12 cellular contexts compared by ENCODE assay signal in genomic region chr17:17785407-17785806, GRCh38. TPM values are rescaled to one million over a fixed set of nuclear protein-coding genes. Genes with fewer than 3 reads are reported as not detected.
DNase-seq lines count a peak whose midpoint lies in the region; ATAC-seq and TF ChIP-seq lines count a peak whose summit lies in the region.
"Had no signal": no experiment of that assay in that cellular context is flagged by ENCODE, and none has a peak within 500 bp of the region (broad histone marks: within the 10 kb centered on the region; RNA-seq: fewer than 3 reads in every experiment).

No MANE protein-coding gene starts in this region.

- WGBS in neuronal stem cell (ENCODE audit: extremely low coverage in 2 of 2, insufficient read length in 2 of 2, insufficient replicate concordance in 1 of 2), 2 donors = no CpG with 5 or more reads among the region's 11 CpGs

- no peaks in the 10 kb centered on the region for H3K9me3 Mint-ChIP-seq in CD4-positive, alpha-beta T cell
- no peaks in the 10 kb centered on the region for H3K9me3 Mint-ChIP-seq in chondrocyte (ENCODE audit: low read depth)

- H3K4me1 Mint-ChIP-seq in CD4-positive, alpha-beta T cell (ENCODE audit: low read depth) = peaks cover 30% of the 10 kb centered on the region
- H3K4me1 Mint-ChIP-seq in chondrocyte (ENCODE audit: low read depth) = peaks cover 31% of the 10 kb centered on the region

- H2BK15ac ChIP-seq in neuronal stem cell (ENCODE audit: low read length) = peak overlapping the region; percentile 87

- no peak for DNase-seq in CD4-positive, alpha-beta T cell
- DNase-seq in chondrocyte (ENCODE audit: low spot score) (peak; percentile 81), neuronal stem cell (ENCODE audit: low spot score) (no peak)
- DNase-seq: activated CD8-positive, alpha-beta memory T cell treated with anti-CD3 and anti-CD28 coated beads, Interleukin-2, amount 50 U/mL, for 48 hours; IMR-90; NCI-H2081 treated with DMSO at 0.1 percent for 48 hours had no signal

- POLR2A ChIA-PET in CD4-positive, alpha-beta T cell (lab: Charles Lee) = interaction anchor here (1.0 kb wide), 1 partner anchor 93 kb away, joined by 3 read pairs; no protein-coding TSS in a partner anchor
- POLR2A ChIA-PET in HEK293 (lab: Yijun Ruan, JAX) = no interaction called here

- H3K4me3 Mint-ChIP-seq in CD4-positive, alpha-beta T cell = peak overlapping the region; percentile 84
- H3K4me3 Mint-ChIP-seq in chondrocyte (ENCODE audit: unreplicated experiment) = no peak overlapping the region

- no peaks in the 10 kb centered on the region for H3K27me3 Mint-ChIP-seq in CD4-positive, alpha-beta T cell
- no peaks in the 10 kb centered on the region for H3K27me3 Mint-ChIP-seq in chondrocyte (ENCODE audit: low read depth)

- peak overlapping the region; percentile 10 for H3K23ac ChIP-seq in neuronal stem cell (ENCODE audit: low read depth, low read length, poor library complexity)

- no peaks in the 10 kb centered on the region for H3K9me3 ChIP-seq in CD4-positive, alpha-beta T cell (ENCODE audit: control insufficient read depth, low read length)
- H3K9me3 ChIP-seq in HEK293 (ENCODE audit: control insufficient read depth, insufficient read depth, low read depth, low read length) (no peaks in the 10 kb centered on the region), neuronal stem cell (replicated peaks in 1 of 2; ENCODE audit: control insufficient read depth in 2 of 2, insufficient read depth in 1 of 2, low read depth in 1 of 2, low read length in 2 of 2) (no peaks in the 10 kb centered on the region)
- H3K9me3 ChIP-seq: HAP-1 had no signal

- intact Hi-C loops in CD4-positive, alpha-beta T cell (cut with DNase I, micrococcal nuclease) = loop anchor here in 1 of 2 experiments (2.0 to 10.0 kb wide), 2 partner anchors 57 to 91 kb away; no protein-coding TSS in a partner anchor

- no peak overlapping the region for H2AFZ ChIP-seq in neuronal stem cell (ENCODE audit: low read length)

- H3K14ac ChIP-seq in neuronal stem cell (ENCODE audit: low read length) = no peak overlapping the region

- TF ChIP-seq CTCF in CD4-positive, alpha-beta T cell (IDR thresholded peaks at IDR 0.05) = no peak
- TF ChIP-seq CTCF in HEK293 (tag by site-specific recombination; IDR thresholded peaks at IDR 0.05) = no peak
- no peak for TF ChIP-seq CTCF in chondrocyte (IDR thresholded peaks at IDR 0.05)

- no peak overlapping the region for H3K9ac ChIP-seq in neuronal stem cell (ENCODE audit: low read depth, low read length, poor library complexity)

- no peak overlapping the region for H3K4ac ChIP-seq in neuronal stem cell (ENCODE audit: low read length)

- no peak for ATAC-seq in CD4-positive, alpha-beta T cell (ENCODE audit: poor library complexity)
- no peak for ATAC-seq in GM21447 (IDR thresholded peaks at IDR 0.05; ENCODE audit: unreplicated experiment)
- ATAC-seq in GM18861 (IDR thresholded peaks at IDR 0.05; ENCODE audit: unreplicated experiment) = no peak
- ATAC-seq in HG03354 (IDR thresholded peaks at IDR 0.05; ENCODE audit: poor library complexity, severe bottlenecking, unreplicated experiment) = no peak

- peak overlapping the region; percentile 86 for H2AK5ac ChIP-seq in neuronal stem cell (ENCODE audit: low read depth, low read length)

- no peak overlapping the region for H3K27ac ChIP-seq in CD4-positive, alpha-beta T cell (ENCODE audit: low read depth, low read length)
- H3K27ac ChIP-seq in HEK293 (ENCODE audit: extremely low read depth, low read depth, low read length) (peak overlapping the region; percentile 44), neuronal stem cell (replicated peaks; ENCODE audit: low read length) (no peak overlapping the region)

- no peak overlapping the region for H2BK12ac ChIP-seq in neuronal stem cell (ENCODE audit: low read length)

- no peak overlapping the region for H4K8ac ChIP-seq in neuronal stem cell (ENCODE audit: low read depth, low read length)

- CTCF ChIA-PET in CD4-positive, alpha-beta T cell (lab: Charles Lee) = no interaction called here
- CTCF ChIA-PET in HEK293 (lab: Yijun Ruan, JAX) = interaction anchor here (0.6 to 2.4 kb wide), 9 partner anchors 9 to 201 kb away, joined by 3 to 6 read pairs (median 3); no protein-coding TSS in a partner anchor

- H3K79me1 ChIP-seq in neuronal stem cell (ENCODE audit: low read depth, low read length) = peaks cover 22% of the 10 kb centered on the region

- H4K91ac ChIP-seq in neuronal stem cell (ENCODE audit: low read depth, low read length, poor library complexity) = no peak overlapping the region

- H3K36me3 ChIP-seq in HEK293 (ENCODE audit: control insufficient read depth in 2 of 2, insufficient read depth in 1 of 2, low read length in 2 of 2) (no peaks in the 10 kb centered on the region), neuronal stem cell (replicated peaks in 1 of 2; ENCODE audit: control insufficient read depth in 2 of 2, insufficient read depth in 2 of 2, low read length in 2 of 2) (no peaks in the 10 kb centered on the region)
- H3K36me3 ChIP-seq: HAP-1 had no signal

- peak overlapping the region; percentile 0 for H2BK120ac ChIP-seq in neuronal stem cell (ENCODE audit: low read depth, low read length)

- peaks cover 37% of the 10 kb centered on the region for H3K4me1 ChIP-seq in HEK293 (ENCODE audit: control insufficient read depth, insufficient read depth, low read length)
- H3K4me1 ChIP-seq in neuronal stem cell (ENCODE audit: control insufficient read depth in 2 of 2, insufficient read depth in 1 of 2, low read depth in 1 of 2, low read length in 2 of 2) = peaks cover 57 to 58% of the 10 kb centered on the region in 2 donors

- H3K18ac ChIP-seq in neuronal stem cell (ENCODE audit: low read length) = peak overlapping the region; percentile 92

- no peak overlapping the region for H3K4me2 ChIP-seq in neuronal stem cell (ENCODE audit: insufficient read depth, low read length, poor library complexity, severe bottlenecking)

- H3K27ac Mint-ChIP-seq in CD4-positive, alpha-beta T cell = peak overlapping the region; percentile 74
- no peak overlapping the region for H3K27ac Mint-ChIP-seq in chondrocyte (ENCODE audit: unreplicated experiment)

- H3K36me3 Mint-ChIP-seq in CD4-positive, alpha-beta T cell (ENCODE audit: low read depth) = no peaks in the 10 kb centered on the region
- no peaks in the 10 kb centered on the region for H3K36me3 Mint-ChIP-seq in chondrocyte (ENCODE audit: low read depth)

- no peak overlapping the region for H2BK5ac ChIP-seq in neuronal stem cell (ENCODE audit: low read length)

- no peak overlapping the region for H3K4me3 ChIP-seq in HEK293 (ENCODE audit: low read depth, low read length)
- H3K4me3 ChIP-seq in neuronal stem cell (ENCODE audit: low read length in 2 of 2) = no peak overlapping the region
- H3K4me3 ChIP-seq: HAP-1, lung had no signal

- H3K27me3 ChIP-seq in CD4-positive, alpha-beta T cell (ENCODE audit: control insufficient read depth, insufficient read depth, low read length) = no peaks in the 10 kb centered on the region
- H3K27me3 ChIP-seq in neuronal stem cell (ENCODE audit: control insufficient read depth in 3 of 3, insufficient read depth in 3 of 3, low read depth in 1 of 3, low read length in 3 of 3) = peaks cover 0 to 2% (median 0%) of the 10 kb centered on the region in 3 experiments

TF ChIP-seq in HEK293, 187 proteins besides CTCF, POLR2A, EP300 and RAD21:
- TF ChIP-seq ZBTB17 (tag by site-specific recombination; IDR thresholded peaks at IDR 0.05) = 0 out of 2 replicates have a peak, but pooled peaks have one; percentile 19
- no peak for TF ChIP-seq ZNF707 (tag by site-specific recombination; IDR thresholded peaks at IDR 0.05)
- peak; percentile 75 for TF ChIP-seq GLIS1 (tag by site-specific recombination; IDR thresholded peaks at IDR 0.05)
- no peak for TF ChIP-seq ZNF350 (tag by site-specific recombination; IDR thresholded peaks at IDR 0.05)
- TF ChIP-seq ZNF169 (tag by site-specific recombination; IDR thresholded peaks at IDR 0.05) = no peak
- TF ChIP-seq GLIS2 (tag by site-specific recombination; IDR thresholded peaks at IDR 0.05) = peak; percentile 26; the same call in 1 of the 2 replicates

RNA-seq across cellular contexts. Expression of gene SREBF1, which starts 51.4 kb away (rescaled TPM):
- total RNA-seq in CD4-positive, alpha-beta T cell = 100 to 1,000 TPM; 249 to 264 TPM
- 22.8 to 26.7 TPM (median 23.4 TPM) in 3 replicates for total RNA-seq in chondrocyte
- 57.8 TPM for polyA plus RNA-seq in neuronal stem cell (2013, experiment 1 of 2)
- polyA plus RNA-seq in neuronal stem cell (2013, experiment 2 of 2) = 61.7 TPM
